In genomic region chr3:23481660-23482278, GRCh38 we compare ENCODE assay signal across 13 cellular contexts.
DNase-seq lines count a peak whose midpoint lies in the region; ATAC-seq lines count a peak whose summit lies in the region.
"Had no signal": no experiment of that assay in that cellular context is flagged by ENCODE, and none has a peak within 500 bp of the region (broad histone marks: within the 10 kb centered on the region; RNA-seq: fewer than 3 reads in every experiment).

No MANE protein-coding gene starts in this region.

- in situ Hi-C loops in SK-MEL-5 (cut with HindIII; ENCODE audit: low pct_unique_long_range_greater_than_20kb, low sequenced_read_pairs) = no loop called here

- DNase-seq in SK-MEL-5 (ENCODE audit: low read depth, low spot score) (peak; percentile 9), kidney tubule cell (ENCODE audit: low spot score) (peak; percentile 24), DMS53 (lab: John Stamatoyannopoulos, UW) (no peak), AG08395 (ENCODE audit: low spot score) (no peak)
- DNase-seq: colonic mucosa; NCI-H1092; NCI-H524; stimulated activated CD4-positive, alpha-beta T cell treated with anti-CD3 and anti-CD28 coated beads, Interleukin-2, amount 100 ng/mL, for 24 hours had no signal

- peak; percentile 66 for ATAC-seq in GM18511 (IDR thresholded peaks at IDR 0.05; ENCODE audit: unreplicated experiment)
- peak; percentile 77 for ATAC-seq in HG02870 (IDR thresholded peaks at IDR 0.05; ENCODE audit: unreplicated experiment)
- no peak for ATAC-seq in GM21390 (IDR thresholded peaks at IDR 0.05; ENCODE audit: unreplicated experiment)
- no peak for ATAC-seq in HG03571 (IDR thresholded peaks at IDR 0.05; ENCODE audit: unreplicated experiment)
- ATAC-seq: stimulated activated effector memory CD8-positive, alpha-beta T cell treated with anti-CD3 and anti-CD28 coated beads, Interleukin-12 subunit alpha, Interleukin-12 subunit beta, amount 100 ng/mL, for 72 hours had no signal

Comparison
In these comparisons a context has a peak if more than half of its experiments do, and no peak if none do; other contexts are left out.
1. ATAC-seq: peak in GM18511 (single experiment) and HG02870 (single experiment); none in GM21390 (single experiment) and HG03571 (single experiment).
2. DNase-seq: peak in SK-MEL-5 (single experiment) and kidney tubule cell (single experiment); none in DMS53 (single experiment) and AG08395 (single experiment).